ENCODE assay signal across 8 cellular contexts in the genomic region with DNA sequence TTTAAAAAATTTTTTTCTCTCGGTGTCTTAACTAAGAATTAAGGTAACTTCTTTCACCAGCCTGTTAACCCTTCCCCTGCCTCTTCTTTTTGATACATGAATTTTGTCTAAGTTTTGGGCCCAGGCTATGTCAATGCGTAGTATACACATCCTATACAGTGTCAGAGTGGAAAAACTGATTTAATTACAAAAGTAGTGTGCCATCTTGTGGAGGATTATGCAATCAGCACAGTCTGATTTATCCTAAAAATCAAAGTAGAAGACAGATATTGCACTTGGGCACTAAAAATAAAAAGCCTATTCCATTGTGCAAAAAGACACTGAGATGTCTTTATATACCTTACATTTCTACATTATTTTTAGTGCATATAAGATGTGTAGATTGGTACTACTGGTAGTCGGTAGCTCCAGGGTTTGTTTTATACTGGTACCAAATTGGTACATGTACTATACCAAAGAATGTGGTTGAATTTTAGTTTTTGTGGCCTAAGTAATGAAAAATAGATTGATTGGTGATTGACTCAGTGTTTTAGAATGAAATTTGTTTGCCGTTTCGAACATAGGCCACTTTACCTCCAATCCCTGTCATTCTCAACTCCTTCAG.
A peak's percentile ranks its signal among the peaks of the same experiment; 100 is the strongest.
DNase-seq lines count a peak whose midpoint lies in the region; ATAC-seq and TF ChIP-seq lines count a peak whose summit lies in the region.

No MANE protein-coding gene starts in this region.

- peak; percentile 89 for TF ChIP-seq CTCF in DOHH2 (IDR thresholded peaks at IDR 0.05; ENCODE audit: low read depth, low read length, poor library complexity, severe bottlenecking)
- peak; percentile 69 for TF ChIP-seq CTCF in PC-9 (conservative IDR thresholded peaks at IDR 0.05)
- TF ChIP-seq CTCF in mesothelial cell of epicardium (IDR thresholded peaks at IDR 0.05; ENCODE audit: unreplicated experiment) = peak; percentile 31

- H4K20me1 ChIP-seq in DOHH2 (ENCODE audit: control insufficient read depth, insufficient read depth, low read depth, low read length) (peaks cover 6% of the 10 kb centered on the region; the same call in 1 of the 2 replicates), PC-9 (ENCODE audit: insufficient read depth) (peaks cover 9% of the 10 kb centered on the region; the same call in 1 of the 2 replicates)

- H3K4me2 ChIP-seq in DOHH2 (ENCODE audit: low read length) = no peak overlapping the region
- H3K4me2 ChIP-seq in PC-9 = no peak overlapping the region

- peaks cover 14% of the 10 kb centered on the region; the same call in 1 of the 2 replicates for H3K79me2 ChIP-seq in DOHH2 (ENCODE audit: control insufficient read depth, low read length)
- H3K79me2 ChIP-seq in PC-9 (ENCODE audit: low read depth) = peaks cover 20% of the 10 kb centered on the region; the same call in 1 of the 2 replicates

- peak; percentile 80 for ATAC-seq in effector memory CD8-positive, alpha-beta T cell (replicated peaks)
- ATAC-seq in HG03025 (IDR thresholded peaks at IDR 0.05; ENCODE audit: low FRiP score, unreplicated experiment) = no peak
- ATAC-seq in GM18511 (IDR thresholded peaks at IDR 0.05; ENCODE audit: unreplicated experiment) = no peak

- BruUV-seq in PC-9 (replicated peaks; lab: Mats Ljungman, UMichigan) = no TSS peak

- intact Hi-C loops in PC-9 (cut with micrococcal nuclease; ENCODE audit: unreplicated experiment) = loop anchor here (2.0 to 10.0 kb wide), 4 partner anchors 97 to 530 kb away; a partner anchor contains a TSS

- H3K27ac ChIP-seq in DOHH2 (ENCODE audit: low read depth, low read length) (no peak overlapping the region), PC-9 (peak overlapping the region; percentile 36; the same call in 1 of the 2 replicates)

- no peaks in the 10 kb centered on the region for H3K9me3 ChIP-seq in DOHH2 (ENCODE audit: control insufficient read depth, insufficient read depth, low read length)
- no peaks in the 10 kb centered on the region for H3K9me3 ChIP-seq in PC-9 (ENCODE audit: insufficient read depth, low read depth)

- H3K4me1 ChIP-seq in DOHH2 (ENCODE audit: control insufficient read depth, low read length) (peaks cover 9% of the 10 kb centered on the region), PC-9 (replicated peaks; ENCODE audit: insufficient read depth) (no peaks in the 10 kb centered on the region)

- H3K27me3 ChIP-seq in DOHH2 (ENCODE audit: control insufficient read depth, low read length) (no peaks in the 10 kb centered on the region), PC-9 (ENCODE audit: insufficient read depth, low read depth) (no peaks in the 10 kb centered on the region)

- H3K27me3 Mint-ChIP-seq in effector memory CD8-positive, alpha-beta T cell = no peaks in the 10 kb centered on the region
- no peaks in the 10 kb centered on the region for H3K27me3 Mint-ChIP-seq in mesothelial cell of epicardium (ENCODE audit: low read depth)

- POLR2A ChIA-PET in PC-9 (lab: Charles Lee; ENCODE audit: unreplicated experiment) = no interaction called here

- peaks cover 21% of the 10 kb centered on the region for H3K36me3 Mint-ChIP-seq in effector memory CD8-positive, alpha-beta T cell (ENCODE audit: insufficient read depth)
- peaks cover 8% of the 10 kb centered on the region for H3K36me3 Mint-ChIP-seq in mesothelial cell of epicardium

- H3K36me3 ChIP-seq in DOHH2 (ENCODE audit: control insufficient read depth, low read length) (peaks cover 30% of the 10 kb centered on the region), PC-9 (ENCODE audit: low read depth) (peaks cover 9% of the 10 kb centered on the region; the same call in 1 of the 2 replicates)

- H3K4me1 Mint-ChIP-seq in effector memory CD8-positive, alpha-beta T cell (ENCODE audit: low read depth in 2 of 2) = peaks cover 4 to 14% of the 10 kb centered on the region in 2 donors
- no peaks in the 10 kb centered on the region for H3K4me1 Mint-ChIP-seq in mesothelial cell of epicardium

- H3F3A ChIP-seq in DOHH2 (ENCODE audit: control insufficient read depth, insufficient read depth) (peaks cover 7% of the 10 kb centered on the region), PC-9 (ENCODE audit: insufficient read depth, low read depth) (peaks cover 23% of the 10 kb centered on the region)

- H2AFZ ChIP-seq in PC-9 = no peak overlapping the region

- H3K4me3 ChIP-seq in DOHH2 (ENCODE audit: low read length) (no peak overlapping the region), PC-9 (no peak overlapping the region)

- DNase-seq in HT1080 (ENCODE audit: low read depth) (peak; percentile 46), PC-9 (peak in 1 of 2 experiments; percentile 43), mesothelial cell of epicardium (ENCODE audit: low spot score in 2 of 2, unreplicated experiment in 2 of 2) (no peak), 8988T (no peak)
- DNase-seq in effector memory CD8-positive, alpha-beta T cell = peak in 2 of 3 experiments; percentile 11 to 16

- H3K27ac Mint-ChIP-seq in effector memory CD8-positive, alpha-beta T cell = no peak overlapping the region
- H3K27ac Mint-ChIP-seq in mesothelial cell of epicardium = no peak overlapping the region

- CTCF ChIA-PET in PC-9 (lab: Charles Lee) = no interaction called here

- no peaks in the 10 kb centered on the region for H3K9me2 ChIP-seq in DOHH2 (replicated peaks; ENCODE audit: control insufficient read depth, low read length)
- no peaks in the 10 kb centered on the region for H3K9me2 ChIP-seq in PC-9 (ENCODE audit: insufficient read depth)

- H3K4me3 Mint-ChIP-seq in effector memory CD8-positive, alpha-beta T cell = no peak overlapping the region
- no peak overlapping the region for H3K4me3 Mint-ChIP-seq in mesothelial cell of epicardium

- H3K9me3 Mint-ChIP-seq in effector memory CD8-positive, alpha-beta T cell = no peaks in the 10 kb centered on the region
- no peaks in the 10 kb centered on the region for H3K9me3 Mint-ChIP-seq in mesothelial cell of epicardium

Comparison
In these comparisons a context has a peak if more than half of its experiments do, and no peak if none do; other contexts are left out.
1. CTCF ChIP-seq: peak in every context shown above with its lines; median percentile 89 in DOHH2; 69 in PC-9; 31 in mesothelial cell of epicardium.
2. DNase-seq: peak in HT1080 (single experiment) and effector memory CD8-positive, alpha-beta T cell (2 of 3); none in mesothelial cell of epicardium (0 of 2) and 8988T (single experiment).